Comparison of ENCODE assay signal across 1 cellular context in the genomic region with DNA sequence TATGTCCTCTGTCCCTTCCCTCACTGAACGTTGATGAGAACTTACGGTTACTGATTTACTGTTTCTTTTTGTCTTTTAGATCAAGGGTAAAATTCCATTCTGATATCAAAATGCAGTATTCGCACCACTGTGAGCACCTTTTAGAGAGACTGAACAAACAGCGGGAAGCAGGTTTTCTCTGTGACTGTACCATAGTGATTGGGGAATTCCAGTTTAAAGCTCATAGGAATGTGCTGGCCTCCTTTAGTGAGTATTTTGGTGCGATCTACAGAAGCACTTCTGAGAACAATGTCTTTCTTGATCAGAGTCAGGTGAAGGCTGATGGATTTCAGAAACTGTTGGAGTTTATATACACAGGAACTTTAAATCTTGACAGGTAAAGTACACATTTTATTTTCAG.
TF ChIP-seq lines count a peak whose summit lies in the region.

No MANE protein-coding gene starts in this region.

TF ChIP-seq in SK-N-SH treated with all-trans-retinoic acid at 6 μM for 48 hours, 23 proteins besides CTCF, POLR2A, EP300 and RAD21 (continued from another document):
- TF ChIP-seq ZFP3 (CRISPR knock-in tag; IDR thresholded peaks at IDR 0.05) = no peak
- TF ChIP-seq TOX (CRISPR knock-in tag; IDR thresholded peaks at IDR 0.05; ENCODE audit: borderline replicate concordance) = no peak
- TF ChIP-seq PPARA (CRISPR knock-in tag; IDR thresholded peaks at IDR 0.05; ENCODE audit: borderline replicate concordance) = no peak
- TF ChIP-seq ISL1 (CRISPR knock-in tag; IDR thresholded peaks at IDR 0.05) = no peak
- no peak for TF ChIP-seq CSDC2 (CRISPR knock-in tag; IDR thresholded peaks at IDR 0.05)
- TF ChIP-seq, protein P1, sequence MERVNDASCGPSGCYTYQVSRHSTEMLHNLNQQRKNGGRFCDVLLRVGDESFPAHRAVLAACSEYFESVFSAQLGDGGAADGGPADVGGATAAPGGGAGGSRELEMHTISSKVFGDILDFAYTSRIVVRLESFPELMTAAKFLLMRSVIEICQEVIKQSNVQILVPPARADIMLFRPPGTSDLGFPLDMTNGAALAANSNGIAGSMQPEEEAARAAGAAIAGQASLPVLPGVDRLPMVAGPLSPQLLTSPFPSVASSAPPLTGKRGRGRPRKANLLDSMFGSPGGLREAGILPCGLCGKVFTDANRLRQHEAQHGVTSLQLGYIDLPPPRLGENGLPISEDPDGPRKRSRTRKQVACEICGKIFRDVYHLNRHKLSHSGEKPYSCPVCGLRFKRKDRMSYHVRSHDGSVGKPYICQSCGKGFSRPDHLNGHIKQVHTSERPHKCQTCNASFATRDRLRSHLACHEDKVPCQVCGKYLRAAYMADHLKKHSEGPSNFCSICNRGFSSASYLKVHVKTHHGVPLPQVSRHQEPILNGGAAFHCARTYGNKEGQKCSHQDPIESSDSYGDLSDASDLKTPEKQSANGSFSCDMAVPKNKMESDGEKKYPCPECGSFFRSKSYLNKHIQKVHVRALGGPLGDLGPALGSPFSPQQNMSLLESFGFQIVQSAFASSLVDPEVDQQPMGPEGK (CRISPR knock-in tag; IDR thresholded peaks at IDR 0.05; ENCODE audit: borderline replicate concordance) = no peak
- TF ChIP-seq ZNF8 (CRISPR knock-in tag; IDR thresholded peaks at IDR 0.05) = no peak
- no peak for TF ChIP-seq ZNF70 (CRISPR knock-in tag; IDR thresholded peaks at IDR 0.05)
- TF ChIP-seq, protein P2, sequence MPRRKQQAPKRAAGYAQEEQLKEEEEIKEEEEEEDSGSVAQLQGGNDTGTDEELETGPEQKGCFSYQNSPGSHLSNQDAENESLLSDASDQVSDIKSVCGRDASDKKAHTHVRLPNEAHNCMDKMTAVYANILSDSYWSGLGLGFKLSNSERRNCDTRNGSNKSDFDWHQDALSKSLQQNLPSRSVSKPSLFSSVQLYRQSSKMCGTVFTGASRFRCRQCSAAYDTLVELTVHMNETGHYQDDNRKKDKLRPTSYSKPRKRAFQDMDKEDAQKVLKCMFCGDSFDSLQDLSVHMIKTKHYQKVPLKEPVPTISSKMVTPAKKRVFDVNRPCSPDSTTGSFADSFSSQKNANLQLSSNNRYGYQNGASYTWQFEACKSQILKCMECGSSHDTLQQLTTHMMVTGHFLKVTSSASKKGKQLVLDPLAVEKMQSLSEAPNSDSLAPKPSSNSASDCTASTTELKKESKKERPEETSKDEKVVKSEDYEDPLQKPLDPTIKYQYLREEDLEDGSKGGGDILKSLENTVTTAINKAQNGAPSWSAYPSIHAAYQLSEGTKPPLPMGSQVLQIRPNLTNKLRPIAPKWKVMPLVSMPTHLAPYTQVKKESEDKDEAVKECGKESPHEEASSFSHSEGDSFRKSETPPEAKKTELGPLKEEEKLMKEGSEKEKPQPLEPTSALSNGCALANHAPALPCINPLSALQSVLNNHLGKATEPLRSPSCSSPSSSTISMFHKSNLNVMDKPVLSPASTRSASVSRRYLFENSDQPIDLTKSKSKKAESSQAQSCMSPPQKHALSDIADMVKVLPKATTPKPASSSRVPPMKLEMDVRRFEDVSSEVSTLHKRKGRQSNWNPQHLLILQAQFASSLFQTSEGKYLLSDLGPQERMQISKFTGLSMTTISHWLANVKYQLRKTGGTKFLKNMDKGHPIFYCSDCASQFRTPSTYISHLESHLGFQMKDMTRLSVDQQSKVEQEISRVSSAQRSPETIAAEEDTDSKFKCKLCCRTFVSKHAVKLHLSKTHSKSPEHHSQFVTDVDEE (CRISPR knock-in tag; IDR thresholded peaks at IDR 0.05) = no peak
- no peak for TF ChIP-seq ZC3H10 (CRISPR knock-in tag; IDR thresholded peaks at IDR 0.05)
- TF ChIP-seq, protein P3, sequence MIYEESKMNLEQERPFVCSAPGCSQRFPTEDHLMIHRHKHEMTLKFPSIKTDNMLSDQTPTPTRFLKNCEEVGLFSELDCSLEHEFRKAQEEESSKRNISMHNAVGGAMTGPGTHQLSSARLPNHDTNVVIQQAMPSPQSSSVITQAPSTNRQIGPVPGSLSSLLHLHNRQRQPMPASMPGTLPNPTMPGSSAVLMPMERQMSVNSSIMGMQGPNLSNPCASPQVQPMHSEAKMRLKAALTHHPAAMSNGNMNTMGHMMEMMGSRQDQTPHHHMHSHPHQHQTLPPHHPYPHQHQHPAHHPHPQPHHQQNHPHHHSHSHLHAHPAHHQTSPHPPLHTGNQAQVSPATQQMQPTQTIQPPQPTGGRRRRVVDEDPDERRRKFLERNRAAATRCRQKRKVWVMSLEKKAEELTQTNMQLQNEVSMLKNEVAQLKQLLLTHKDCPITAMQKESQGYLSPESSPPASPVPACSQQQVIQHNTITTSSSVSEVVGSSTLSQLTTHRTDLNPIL (CRISPR knock-in tag; IDR thresholded peaks at IDR 0.05; ENCODE audit: low read depth) = no peak
- TF ChIP-seq TCF4 (CRISPR knock-in tag; IDR thresholded peaks at IDR 0.05; ENCODE audit: borderline replicate concordance) = no peak
- no peak for TF ChIP-seq RARB (CRISPR knock-in tag; IDR thresholded peaks at IDR 0.05)
